ENCODE assay signal across 1 cellular context in genomic region chr15:71278989-71279756, GRCh38.
TF ChIP-seq lines count a peak whose summit lies in the region.

No MANE protein-coding gene starts in this region.

TF ChIP-seq in HepG2, 621 proteins besides CTCF, POLR2A, EP300 and RAD21 (continued from another document):
- TF ChIP-seq, protein P1, sequence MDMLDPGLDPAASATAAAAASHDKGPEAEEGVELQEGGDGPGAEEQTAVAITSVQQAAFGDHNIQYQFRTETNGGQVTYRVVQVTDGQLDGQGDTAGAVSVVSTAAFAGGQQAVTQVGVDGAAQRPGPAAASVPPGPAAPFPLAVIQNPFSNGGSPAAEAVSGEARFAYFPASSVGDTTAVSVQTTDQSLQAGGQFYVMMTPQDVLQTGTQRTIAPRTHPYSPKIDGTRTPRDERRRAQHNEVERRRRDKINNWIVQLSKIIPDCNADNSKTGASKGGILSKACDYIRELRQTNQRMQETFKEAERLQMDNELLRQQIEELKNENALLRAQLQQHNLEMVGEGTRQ (IDR thresholded peaks at IDR 0.05; ENCODE audit: low read depth, low read length): no peak
- TF ChIP-seq, protein P1 (CRISPR knock-in tag; IDR thresholded peaks at IDR 0.05; ENCODE audit: borderline replicate concordance): peak; percentile 59; the same call in 1 of the 2 replicates
- TF ChIP-seq SALL1 (CRISPR knock-in tag; IDR thresholded peaks at IDR 0.05) (peak; percentile 58), ARNT2 (CRISPR knock-in tag; IDR thresholded peaks at IDR 0.05; ENCODE audit: low read depth) (no peak), FOXA1 (IDR thresholded peaks at IDR 0.05) (no peak), FOXA1 (CRISPR knock-in tag; IDR thresholded peaks at IDR 0.05) (peak; percentile 44), KDM5A (IDR thresholded peaks at IDR 0.05; ENCODE audit: borderline replicate concordance, low read length) (no peak), ZNF10 (CRISPR knock-in tag; IDR thresholded peaks at IDR 0.05; ENCODE audit: borderline replicate concordance, low read depth) (no peak), ZZZ3 (CRISPR knock-in tag; IDR thresholded peaks at IDR 0.05; ENCODE audit: borderline replicate concordance) (no peak), HNF4A (CRISPR knock-in tag; IDR thresholded peaks at IDR 0.05) (peak; percentile 70), HOXD1 (CRISPR knock-in tag; IDR thresholded peaks at IDR 0.05) (peak; percentile 62; the same call in 1 of the 2 replicates), TEAD3 (CRISPR knock-in tag; optimal IDR thresholded peaks at IDR 0.05; ENCODE audit: borderline replicate concordance) (peak; percentile 67), ZFYVE20 (CRISPR knock-in tag; IDR thresholded peaks at IDR 0.05; ENCODE audit: borderline replicate concordance, low read depth) (no peak), ZNF644 (CRISPR knock-in tag; IDR thresholded peaks at IDR 0.05; ENCODE audit: low read depth) (peak; percentile 60; the same call in 1 of the 2 replicates), SOX13 (IDR thresholded peaks at IDR 0.05) (no peak), SOX13 (CRISPR knock-in tag; conservative IDR thresholded peaks at IDR 0.05 in 1 of 2, IDR thresholded peaks at IDR 0.05 in 1 of 2) (0 out of 4 replicates have a peak, but pooled peaks of 1 of the 2 experiments have one; percentile 12), MTF2 (CRISPR knock-in tag; IDR thresholded peaks at IDR 0.05; ENCODE audit: borderline replicate concordance) (no peak), ZHX1 (CRISPR knock-in tag; IDR thresholded peaks at IDR 0.05; ENCODE audit: low read depth) (0 out of 2 replicates have a peak, but pooled peaks have one; percentile 29), CEBPB (IDR thresholded peaks at IDR 0.05; ENCODE audit: borderline replicate concordance, low read depth, low read length) (peak; percentile 75), LCORL (IDR thresholded peaks at IDR 0.05) (no peak), LCORL (CRISPR knock-in tag; IDR thresholded peaks at IDR 0.05) (peak; percentile 48; the same call in 1 of the 2 replicates), HNF4G (IDR thresholded peaks at IDR 0.05; ENCODE audit: borderline replicate concordance, low read depth, low read length) (peak; percentile 58; the same call in 1 of the 2 replicates), HNF4G (CRISPR knock-in tag; IDR thresholded peaks at IDR 0.05; ENCODE audit: borderline replicate concordance, low read depth) (no peak), FOXA3 (CRISPR knock-in tag; IDR thresholded peaks at IDR 0.05) (peak; percentile 37; the same call in 1 of the 2 replicates), ZMYM4 (CRISPR knock-in tag; IDR thresholded peaks at IDR 0.05) (peak; percentile 21; the same call in 1 of the 2 replicates), HDAC1 (CRISPR knock-in tag; IDR thresholded peaks at IDR 0.05) (0 out of 2 replicates have a peak, but pooled peaks have one; percentile 32), SOX6 (IDR thresholded peaks at IDR 0.05) (no peak), SOX6 (CRISPR knock-in tag; IDR thresholded peaks at IDR 0.05) (peak; percentile 14; the same call in 1 of the 2 replicates), CEBPG (CRISPR knock-in tag; IDR thresholded peaks at IDR 0.05) (peak; percentile 72), ZBTB3 (CRISPR knock-in tag; IDR thresholded peaks at IDR 0.05; ENCODE audit: borderline replicate concordance, low read depth) (no peak)
- TF ChIP-seq, protein P2, sequence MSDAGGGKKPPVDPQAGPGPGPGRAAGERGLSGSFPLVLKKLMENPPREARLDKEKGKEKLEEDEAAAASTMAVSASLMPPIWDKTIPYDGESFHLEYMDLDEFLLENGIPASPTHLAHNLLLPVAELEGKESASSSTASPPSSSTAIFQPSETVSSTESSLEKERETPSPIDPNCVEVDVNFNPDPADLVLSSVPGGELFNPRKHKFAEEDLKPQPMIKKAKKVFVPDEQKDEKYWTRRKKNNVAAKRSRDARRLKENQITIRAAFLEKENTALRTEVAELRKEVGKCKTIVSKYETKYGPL (CRISPR knock-in tag; IDR thresholded peaks at IDR 0.05): peak; percentile 61; the same call in 1 of the 2 replicates
- TF ChIP-seq, protein P3, sequence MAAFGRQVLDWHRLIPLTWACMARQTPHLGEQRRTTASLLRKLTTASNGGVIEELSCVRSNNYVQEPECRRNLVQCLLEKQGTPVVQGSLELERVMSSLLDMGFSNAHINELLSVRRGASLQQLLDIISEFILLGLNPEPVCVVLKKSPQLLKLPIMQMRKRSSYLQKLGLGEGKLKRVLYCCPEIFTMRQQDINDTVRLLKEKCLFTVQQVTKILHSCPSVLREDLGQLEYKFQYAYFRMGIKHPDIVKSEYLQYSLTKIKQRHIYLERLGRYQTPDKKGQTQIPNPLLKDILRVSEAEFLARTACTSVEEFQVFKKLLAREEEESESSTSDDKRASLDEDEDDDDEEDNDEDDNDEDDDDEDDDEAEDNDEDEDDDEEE (CRISPR knock-in tag; IDR thresholded peaks at IDR 0.05): 0 out of 2 replicates have a peak, but pooled peaks have one; percentile 19
- TF ChIP-seq, protein P4, sequence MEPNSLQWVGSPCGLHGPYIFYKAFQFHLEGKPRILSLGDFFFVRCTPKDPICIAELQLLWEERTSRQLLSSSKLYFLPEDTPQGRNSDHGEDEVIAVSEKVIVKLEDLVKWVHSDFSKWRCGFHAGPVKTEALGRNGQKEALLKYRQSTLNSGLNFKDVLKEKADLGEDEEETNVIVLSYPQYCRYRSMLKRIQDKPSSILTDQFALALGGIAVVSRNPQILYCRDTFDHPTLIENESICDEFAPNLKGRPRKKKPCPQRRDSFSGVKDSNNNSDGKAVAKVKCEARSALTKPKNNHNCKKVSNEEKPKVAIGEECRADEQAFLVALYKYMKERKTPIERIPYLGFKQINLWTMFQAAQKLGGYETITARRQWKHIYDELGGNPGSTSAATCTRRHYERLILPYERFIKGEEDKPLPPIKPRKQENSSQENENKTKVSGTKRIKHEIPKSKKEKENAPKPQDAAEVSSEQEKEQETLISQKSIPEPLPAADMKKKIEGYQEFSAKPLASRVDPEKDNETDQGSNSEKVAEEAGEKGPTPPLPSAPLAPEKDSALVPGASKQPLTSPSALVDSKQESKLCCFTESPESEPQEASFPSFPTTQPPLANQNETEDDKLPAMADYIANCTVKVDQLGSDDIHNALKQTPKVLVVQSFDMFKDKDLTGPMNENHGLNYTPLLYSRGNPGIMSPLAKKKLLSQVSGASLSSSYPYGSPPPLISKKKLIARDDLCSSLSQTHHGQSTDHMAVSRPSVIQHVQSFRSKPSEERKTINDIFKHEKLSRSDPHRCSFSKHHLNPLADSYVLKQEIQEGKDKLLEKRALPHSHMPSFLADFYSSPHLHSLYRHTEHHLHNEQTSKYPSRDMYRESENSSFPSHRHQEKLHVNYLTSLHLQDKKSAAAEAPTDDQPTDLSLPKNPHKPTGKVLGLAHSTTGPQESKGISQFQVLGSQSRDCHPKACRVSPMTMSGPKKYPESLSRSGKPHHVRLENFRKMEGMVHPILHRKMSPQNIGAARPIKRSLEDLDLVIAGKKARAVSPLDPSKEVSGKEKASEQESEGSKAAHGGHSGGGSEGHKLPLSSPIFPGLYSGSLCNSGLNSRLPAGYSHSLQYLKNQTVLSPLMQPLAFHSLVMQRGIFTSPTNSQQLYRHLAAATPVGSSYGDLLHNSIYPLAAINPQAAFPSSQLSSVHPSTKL (CRISPR knock-in tag; IDR thresholded peaks at IDR 0.05): peak; percentile 39
TF ChIP-seq in HepG2: peak in this region for 23.
